17 cellular contexts compared by ENCODE assay signal in the genomic region with DNA sequence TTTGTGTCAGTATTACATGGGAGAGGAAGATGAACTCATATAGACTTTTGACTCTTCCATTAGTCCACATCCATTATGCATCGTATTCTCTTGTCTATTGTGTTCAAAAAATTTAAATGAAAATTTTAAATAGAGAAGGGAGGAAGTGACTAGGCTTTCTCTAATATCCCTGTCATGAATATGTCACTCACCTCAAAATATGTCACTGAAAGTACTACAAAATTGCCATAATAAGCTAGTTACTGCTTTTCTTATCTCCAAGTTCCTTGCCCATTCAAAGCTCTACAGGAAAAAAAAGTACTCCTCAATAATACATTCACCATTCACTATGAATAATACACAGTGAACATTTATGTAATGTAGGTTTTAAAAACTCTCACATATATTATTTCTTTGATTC. TPM values are rescaled to one million over a fixed set of nuclear protein-coding genes. Genes with fewer than 3 reads are reported as not detected.
DNase-seq lines count a peak whose midpoint lies in the region; ATAC-seq, FAIRE-seq and TF ChIP-seq lines count a peak whose summit lies in the region.
"Had no signal": no experiment of that assay in that cellular context is flagged by ENCODE, and none has a peak within 500 bp of the region (broad histone marks: within the 10 kb centered on the region; RNA-seq: fewer than 3 reads in every experiment).

No MANE protein-coding gene starts in this region.

- peak; percentile 71 for FAIRE-seq in D721Med (lab: Jason Lieb, UNC)
- FAIRE-seq: GM12891, GM19239 had no signal

- no peak for TF ChIP-seq CTCF in D721Med (IDR thresholded peaks at IDR 0.05; ENCODE audit: insufficient read depth, missing control alignments)
- no peak for TF ChIP-seq CTCF in mesothelial cell of epicardium (IDR thresholded peaks at IDR 0.05; ENCODE audit: unreplicated experiment)

- no peak for ATAC-seq in GM21717 (IDR thresholded peaks at IDR 0.05; ENCODE audit: unreplicated experiment)
- no peak for ATAC-seq in GM21528 (IDR thresholded peaks at IDR 0.05; ENCODE audit: low FRiP score, unreplicated experiment)

- no peak overlapping the region for H3K4me3 Mint-ChIP-seq in mesothelial cell of epicardium
- H3K4me3 Mint-ChIP-seq: CD14-positive monocyte; CD4-positive, alpha-beta memory T cell; CD4-positive, CD25-positive, alpha-beta regulatory T cell; CD8-positive, alpha-beta memory T cell had no signal

- DNase-seq in D721Med (ENCODE audit: insufficient read length, low spot score) (no peak), mesothelial cell of epicardium (ENCODE audit: low spot score in 2 of 2, unreplicated experiment in 2 of 2) (no peak), NK-92 (lab: John Stamatoyannopoulos, UW; ENCODE audit: unreplicated experiment) (no peak)
- DNase-seq: 8988T; BE2C; C1 segment of cervical spinal cord; CD4-positive, alpha-beta memory T cell; CD4-positive, CD25-positive, alpha-beta regulatory T cell; CD8-positive, alpha-beta memory T cell; COR-L47; DMS79 treated with DMSO at 0.1 percent for 48 hours; GF-D8 had no signal

- H3K4me1 Mint-ChIP-seq in mesothelial cell of epicardium: peaks cover 15% of the 10 kb centered on the region
- H3K4me1 Mint-ChIP-seq: CD14-positive monocyte; CD4-positive, alpha-beta memory T cell; CD4-positive, CD25-positive, alpha-beta regulatory T cell; CD8-positive, alpha-beta memory T cell had no signal

- peak overlapping the region; percentile 43 for H3K27ac Mint-ChIP-seq in mesothelial cell of epicardium
- H3K27ac Mint-ChIP-seq: CD14-positive monocyte; CD4-positive, alpha-beta memory T cell; CD4-positive, CD25-positive, alpha-beta regulatory T cell had no signal

- H3K9me3 Mint-ChIP-seq in mesothelial cell of epicardium: peaks cover 18% of the 10 kb centered on the region

- H3K36me3 Mint-ChIP-seq in mesothelial cell of epicardium: peaks cover 5% of the 10 kb centered on the region
- H3K36me3 Mint-ChIP-seq: CD14-positive monocyte; CD4-positive, alpha-beta memory T cell; CD4-positive, CD25-positive, alpha-beta regulatory T cell had no signal

- no peaks in the 10 kb centered on the region for H3K27me3 Mint-ChIP-seq in mesothelial cell of epicardium (ENCODE audit: low read depth)

RNA-seq across cellular contexts. Expression of a gene that starts 22.3 kb away (rescaled TPM):
- total RNA-seq in mesothelial cell of epicardium: not detected in 3 replicates
- total RNA-seq: CD4-positive, alpha-beta memory T cell; CD4-positive, CD25-positive, alpha-beta regulatory T cell; CD8-positive, alpha-beta memory T cell had no signal

RNA-seq across cellular contexts. Expression of a gene that starts 52.6 kb away (rescaled TPM):
- 1.2 to 2.3 TPM (median 1.7 TPM) in 3 replicates for total RNA-seq in mesothelial cell of epicardium
